1 cellular context compared by ENCODE assay signal in the genomic region with DNA sequence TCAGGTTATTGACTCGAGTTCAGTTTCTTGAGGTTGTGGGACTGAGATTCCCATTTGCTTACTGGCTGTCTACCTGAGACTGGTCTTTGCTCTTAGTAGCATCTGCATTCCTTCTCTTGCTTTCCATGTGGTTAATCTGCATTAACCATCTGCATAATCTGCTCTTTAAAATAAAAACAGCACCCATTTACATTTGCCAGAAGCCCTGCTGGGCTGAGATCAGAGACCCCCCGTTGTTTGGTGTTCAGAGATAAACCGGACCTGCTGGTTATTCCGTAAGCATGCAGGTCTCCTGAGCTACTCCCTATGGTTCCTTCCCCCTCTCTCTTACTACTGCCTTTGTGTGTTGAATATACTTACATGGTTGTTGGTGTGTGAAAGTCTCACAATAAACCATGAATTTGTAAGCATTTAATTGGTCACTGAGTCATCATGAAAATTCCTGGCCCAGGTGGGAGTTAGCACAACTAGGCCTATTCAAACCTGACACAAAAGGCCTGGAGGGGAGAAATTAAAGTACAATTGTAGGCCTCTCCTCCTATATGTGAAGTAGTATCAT.
TF ChIP-seq lines count a peak whose summit lies in the region.

No MANE protein-coding gene starts in this region.

TF ChIP-seq in WTC11, 78 proteins besides CTCF, POLR2A, EP300 and RAD21 (continued from another document):
- TF ChIP-seq, protein P1, sequence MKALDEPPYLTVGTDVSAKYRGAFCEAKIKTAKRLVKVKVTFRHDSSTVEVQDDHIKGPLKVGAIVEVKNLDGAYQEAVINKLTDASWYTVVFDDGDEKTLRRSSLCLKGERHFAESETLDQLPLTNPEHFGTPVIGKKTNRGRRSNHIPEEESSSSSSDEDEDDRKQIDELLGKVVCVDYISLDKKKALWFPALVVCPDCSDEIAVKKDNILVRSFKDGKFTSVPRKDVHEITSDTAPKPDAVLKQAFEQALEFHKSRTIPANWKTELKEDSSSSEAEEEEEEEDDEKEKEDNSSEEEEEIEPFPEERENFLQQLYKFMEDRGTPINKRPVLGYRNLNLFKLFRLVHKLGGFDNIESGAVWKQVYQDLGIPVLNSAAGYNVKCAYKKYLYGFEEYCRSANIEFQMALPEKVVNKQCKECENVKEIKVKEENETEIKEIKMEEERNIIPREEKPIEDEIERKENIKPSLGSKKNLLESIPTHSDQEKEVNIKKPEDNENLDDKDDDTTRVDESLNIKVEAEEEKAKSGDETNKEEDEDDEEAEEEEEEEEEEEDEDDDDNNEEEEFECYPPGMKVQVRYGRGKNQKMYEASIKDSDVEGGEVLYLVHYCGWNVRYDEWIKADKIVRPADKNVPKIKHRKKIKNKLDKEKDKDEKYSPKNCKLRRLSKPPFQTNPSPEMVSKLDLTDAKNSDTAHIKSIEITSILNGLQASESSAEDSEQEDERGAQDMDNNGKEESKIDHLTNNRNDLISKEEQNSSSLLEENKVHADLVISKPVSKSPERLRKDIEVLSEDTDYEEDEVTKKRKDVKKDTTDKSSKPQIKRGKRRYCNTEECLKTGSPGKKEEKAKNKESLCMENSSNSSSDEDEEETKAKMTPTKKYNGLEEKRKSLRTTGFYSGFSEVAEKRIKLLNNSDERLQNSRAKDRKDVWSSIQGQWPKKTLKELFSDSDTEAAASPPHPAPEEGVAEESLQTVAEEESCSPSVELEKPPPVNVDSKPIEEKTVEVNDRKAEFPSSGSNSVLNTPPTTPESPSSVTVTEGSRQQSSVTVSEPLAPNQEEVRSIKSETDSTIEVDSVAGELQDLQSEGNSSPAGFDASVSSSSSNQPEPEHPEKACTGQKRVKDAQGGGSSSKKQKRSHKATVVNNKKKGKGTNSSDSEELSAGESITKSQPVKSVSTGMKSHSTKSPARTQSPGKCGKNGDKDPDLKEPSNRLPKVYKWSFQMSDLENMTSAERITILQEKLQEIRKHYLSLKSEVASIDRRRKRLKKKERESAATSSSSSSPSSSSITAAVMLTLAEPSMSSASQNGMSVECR (CRISPR knock-in tag; IDR thresholded peaks at IDR 0.05; ENCODE audit: borderline replicate concordance) = no peak
- TF ChIP-seq, protein P2, sequence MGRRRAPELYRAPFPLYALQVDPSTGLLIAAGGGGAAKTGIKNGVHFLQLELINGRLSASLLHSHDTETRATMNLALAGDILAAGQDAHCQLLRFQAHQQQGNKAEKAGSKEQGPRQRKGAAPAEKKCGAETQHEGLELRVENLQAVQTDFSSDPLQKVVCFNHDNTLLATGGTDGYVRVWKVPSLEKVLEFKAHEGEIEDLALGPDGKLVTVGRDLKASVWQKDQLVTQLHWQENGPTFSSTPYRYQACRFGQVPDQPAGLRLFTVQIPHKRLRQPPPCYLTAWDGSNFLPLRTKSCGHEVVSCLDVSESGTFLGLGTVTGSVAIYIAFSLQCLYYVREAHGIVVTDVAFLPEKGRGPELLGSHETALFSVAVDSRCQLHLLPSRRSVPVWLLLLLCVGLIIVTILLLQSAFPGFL (CRISPR knock-in tag; IDR thresholded peaks at IDR 0.05; ENCODE audit: borderline replicate concordance) = no peak
TF ChIP-seq in WTC11: peak in this region for 7.
